1 cellular context compared by ENCODE assay signal in the genomic region with DNA sequence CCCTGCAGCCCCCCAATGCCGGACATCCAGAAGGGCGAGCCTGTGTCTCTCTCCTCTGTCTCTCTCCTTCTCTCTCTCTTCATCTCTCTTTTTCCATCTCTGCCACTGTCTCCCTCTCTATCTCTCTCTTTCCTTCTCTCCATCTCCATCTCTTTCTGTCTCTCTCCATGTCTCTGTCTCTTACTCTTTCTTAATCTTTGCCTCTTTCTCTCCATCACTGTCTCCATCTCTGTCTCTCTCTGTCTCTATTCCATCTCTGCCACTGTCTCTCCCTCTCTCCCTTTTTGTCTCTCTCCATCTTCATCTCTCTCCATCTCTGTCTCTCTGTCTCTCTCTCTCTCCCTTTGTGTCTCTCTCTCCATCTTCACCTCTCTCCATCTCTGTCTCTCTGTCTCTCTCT.
A peak's percentile ranks its signal among the peaks of the same experiment; 100 is the strongest.
TF ChIP-seq lines count a peak whose summit lies in the region.

No MANE protein-coding gene starts in this region.

TF ChIP-seq in K562, 482 proteins besides CTCF, POLR2A, EP300 and RAD21:
- TF ChIP-seq KDM2B (CRISPR knock-in tag; IDR thresholded peaks at IDR 0.05), result no peak
- 0 out of 2 replicates have a peak, but pooled peaks have one; percentile 4 for TF ChIP-seq ADNP (tag; IDR thresholded peaks at IDR 0.05)
- TF ChIP-seq, protein P1, sequence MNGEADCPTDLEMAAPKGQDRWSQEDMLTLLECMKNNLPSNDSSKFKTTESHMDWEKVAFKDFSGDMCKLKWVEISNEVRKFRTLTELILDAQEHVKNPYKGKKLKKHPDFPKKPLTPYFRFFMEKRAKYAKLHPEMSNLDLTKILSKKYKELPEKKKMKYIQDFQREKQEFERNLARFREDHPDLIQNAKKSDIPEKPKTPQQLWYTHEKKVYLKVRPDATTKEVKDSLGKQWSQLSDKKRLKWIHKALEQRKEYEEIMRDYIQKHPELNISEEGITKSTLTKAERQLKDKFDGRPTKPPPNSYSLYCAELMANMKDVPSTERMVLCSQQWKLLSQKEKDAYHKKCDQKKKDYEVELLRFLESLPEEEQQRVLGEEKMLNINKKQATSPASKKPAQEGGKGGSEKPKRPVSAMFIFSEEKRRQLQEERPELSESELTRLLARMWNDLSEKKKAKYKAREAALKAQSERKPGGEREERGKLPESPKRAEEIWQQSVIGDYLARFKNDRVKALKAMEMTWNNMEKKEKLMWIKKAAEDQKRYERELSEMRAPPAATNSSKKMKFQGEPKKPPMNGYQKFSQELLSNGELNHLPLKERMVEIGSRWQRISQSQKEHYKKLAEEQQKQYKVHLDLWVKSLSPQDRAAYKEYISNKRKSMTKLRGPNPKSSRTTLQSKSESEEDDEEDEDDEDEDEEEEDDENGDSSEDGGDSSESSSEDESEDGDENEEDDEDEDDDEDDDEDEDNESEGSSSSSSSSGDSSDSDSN (IDR thresholded peaks at IDR 0.05; ENCODE audit: borderline replicate concordance in 1 of 2, low read depth in 2 of 2, low read length in 2 of 2), result no peak
- no peak for TF ChIP-seq CBFA2T2 (conservative IDR thresholded peaks at IDR 0.05)
- TF ChIP-seq, protein P2, sequence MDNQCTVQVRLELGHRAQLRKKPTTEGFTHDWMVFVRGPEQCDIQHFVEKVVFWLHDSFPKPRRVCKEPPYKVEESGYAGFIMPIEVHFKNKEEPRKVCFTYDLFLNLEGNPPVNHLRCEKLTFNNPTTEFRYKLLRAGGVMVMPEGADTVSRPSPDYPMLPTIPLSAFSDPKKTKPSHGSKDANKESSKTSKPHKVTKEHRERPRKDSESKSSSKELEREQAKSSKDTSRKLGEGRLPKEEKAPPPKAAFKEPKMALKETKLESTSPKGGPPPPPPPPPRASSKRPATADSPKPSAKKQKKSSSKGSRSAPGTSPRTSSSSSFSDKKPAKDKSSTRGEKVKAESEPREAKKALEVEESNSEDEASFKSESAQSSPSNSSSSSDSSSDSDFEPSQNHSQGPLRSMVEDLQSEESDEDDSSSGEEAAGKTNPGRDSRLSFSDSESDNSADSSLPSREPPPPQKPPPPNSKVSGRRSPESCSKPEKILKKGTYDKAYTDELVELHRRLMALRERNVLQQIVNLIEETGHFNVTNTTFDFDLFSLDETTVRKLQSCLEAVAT (IDR thresholded peaks at IDR 0.05), result 0 out of 4 replicates have a peak, but pooled peaks of 1 of the 2 experiments have one; percentile 3
- no peak for TF ChIP-seq BDP1 (IDR thresholded peaks at IDR 0.05; ENCODE audit: insufficient read depth, insufficient read length)
- TF ChIP-seq PHB (CRISPR knock-in tag; IDR thresholded peaks at IDR 0.05), result no peak
- peak; percentile 50; the same call in 1 of the 2 replicates for TF ChIP-seq BCOR (IDR thresholded peaks at IDR 0.05)
- TF ChIP-seq, protein P3, sequence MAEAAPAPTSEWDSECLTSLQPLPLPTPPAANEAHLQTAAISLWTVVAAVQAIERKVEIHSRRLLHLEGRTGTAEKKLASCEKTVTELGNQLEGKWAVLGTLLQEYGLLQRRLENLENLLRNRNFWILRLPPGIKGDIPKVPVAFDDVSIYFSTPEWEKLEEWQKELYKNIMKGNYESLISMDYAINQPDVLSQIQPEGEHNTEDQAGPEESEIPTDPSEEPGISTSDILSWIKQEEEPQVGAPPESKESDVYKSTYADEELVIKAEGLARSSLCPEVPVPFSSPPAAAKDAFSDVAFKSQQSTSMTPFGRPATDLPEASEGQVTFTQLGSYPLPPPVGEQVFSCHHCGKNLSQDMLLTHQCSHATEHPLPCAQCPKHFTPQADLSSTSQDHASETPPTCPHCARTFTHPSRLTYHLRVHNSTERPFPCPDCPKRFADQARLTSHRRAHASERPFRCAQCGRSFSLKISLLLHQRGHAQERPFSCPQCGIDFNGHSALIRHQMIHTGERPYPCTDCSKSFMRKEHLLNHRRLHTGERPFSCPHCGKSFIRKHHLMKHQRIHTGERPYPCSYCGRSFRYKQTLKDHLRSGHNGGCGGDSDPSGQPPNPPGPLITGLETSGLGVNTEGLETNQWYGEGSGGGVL (CRISPR knock-in tag; IDR thresholded peaks at IDR 0.05), result no peak
- TF ChIP-seq NCOA4 (IDR thresholded peaks at IDR 0.05; ENCODE audit: partially characterized antibody), result peak; percentile 27
- TF ChIP-seq, protein P4, sequence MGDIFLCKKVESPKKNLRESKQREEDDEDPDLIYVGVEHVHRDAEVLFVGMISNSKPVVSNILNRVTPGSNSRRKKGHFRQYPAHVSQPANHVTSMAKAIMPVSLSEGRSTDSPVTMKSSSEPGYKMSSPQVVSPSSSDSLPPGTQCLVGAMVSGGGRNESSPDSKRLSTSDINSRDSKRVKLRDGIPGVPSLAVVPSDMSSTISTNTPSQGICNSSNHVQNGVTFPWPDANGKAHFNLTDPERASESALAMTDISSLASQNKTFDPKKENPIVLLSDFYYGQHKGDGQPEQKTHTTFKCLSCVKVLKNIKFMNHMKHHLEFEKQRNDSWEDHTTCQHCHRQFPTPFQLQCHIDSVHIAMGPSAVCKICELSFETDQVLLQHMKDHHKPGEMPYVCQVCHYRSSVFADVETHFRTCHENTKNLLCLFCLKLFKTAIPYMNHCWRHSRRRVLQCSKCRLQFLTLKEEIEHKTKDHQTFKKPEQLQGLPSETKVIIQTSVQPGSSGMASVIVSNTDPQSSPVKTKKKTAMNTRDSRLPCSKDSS (IDR thresholded peaks at IDR 0.05; ENCODE audit: low read depth, partially characterized antibody), result no peak
- 0 out of 4 replicates have a peak, but pooled peaks of 1 of the 2 experiments have one; percentile 40 for TF ChIP-seq KDM1A (IDR thresholded peaks at IDR 0.05)
- TF ChIP-seq RBM17 (IDR thresholded peaks at IDR 0.05; ENCODE audit: borderline replicate concordance, low read depth, low read length), result no peak
